ENCODE assay signal across 26 cellular contexts in the genomic region with DNA sequence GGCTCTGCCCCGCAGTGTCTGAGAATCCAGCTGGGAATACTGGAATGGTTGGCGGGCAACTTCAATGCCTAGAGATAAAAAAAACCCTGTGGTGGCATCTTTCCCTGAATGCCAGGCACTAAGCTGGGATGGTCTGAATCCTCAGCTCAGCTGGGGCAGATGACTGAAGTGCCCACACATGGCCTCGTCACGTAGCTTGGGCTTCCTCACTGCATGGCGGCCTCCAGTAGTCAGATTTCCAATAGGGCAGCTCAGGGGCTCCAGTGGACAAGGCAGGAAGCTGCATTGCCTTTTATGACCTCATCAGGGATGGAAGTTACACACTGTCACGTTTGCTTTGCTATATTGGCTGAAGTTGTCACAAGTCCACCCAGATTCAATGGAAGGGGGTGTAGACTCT.
"Had no signal": no experiment of that assay in that cellular context is flagged by ENCODE, and none has a peak within 500 bp of the region (broad histone marks: within the 10 kb centered on the region; RNA-seq: fewer than 3 reads in every experiment).

No MANE protein-coding gene starts in this region.

- DNase-seq: cortex of kidney; effector CD8-positive, alpha-beta T cell; effector memory CD8-positive, alpha-beta T cell; endodermal cell; erythroblast; esophagus squamous epithelium; foreskin fibroblast; foreskin melanocyte; gastrocnemius medialis; glutamatergic neuron; head of caudate nucleus; heart right ventricle; hippocampal formation; left cardiac atrium; left lung; left ventricle myocardium superior; lower lobe of right lung; mesenchymal stem cell; mucosa of descending colon; naive B cell; naive thymus-derived CD8-positive, alpha-beta T cell had no signal

- FAIRE-seq: endometrium, islet of Langerhans, keratinocyte had no signal

- H3K27ac ChIP-seq: epithelial cell of prostate, esophagus squamous epithelium, gastrocnemius medialis, heart right ventricle, left lung, lower lobe of right lung had no signal

- H3K36me3 ChIP-seq: esophagus squamous epithelium, gastrocnemius medialis, heart right ventricle, left lung, lower lobe of right lung had no signal

- H3K4me1 ChIP-seq: gastrocnemius medialis, heart right ventricle, left lung, lower lobe of right lung had no signal

- ATAC-seq: effector memory CD8-positive, alpha-beta T cell; esophagus mucosa; gastrocnemius medialis; heart right ventricle; left lung; left ventricle myocardium superior; lower lobe of right lung; mucosa of descending colon; naive thymus-derived CD8-positive, alpha-beta T cell had no signal

- H3K9me3 ChIP-seq: esophagus squamous epithelium, gastrocnemius medialis, heart right ventricle, left lung, lower lobe of right lung, mucosa of descending colon had no signal

- H3K4me3 ChIP-seq: esophagus squamous epithelium, gastrocnemius medialis, heart right ventricle, left lung, lower lobe of right lung, mucosa of descending colon had no signal
